ENCODE assay signal across 8 cellular contexts in genomic region chr17:72985882-72986720, GRCh38.
DNase-seq lines count a peak whose midpoint lies in the region; ATAC-seq and TF ChIP-seq lines count a peak whose summit lies in the region.

No MANE protein-coding gene starts in this region.

- peak overlapping the region; percentile 89 for H3K27ac ChIP-seq in PC-9
- no peak overlapping the region for H3K27ac ChIP-seq in vagina

- no peaks in the 10 kb centered on the region for H3K9me3 Mint-ChIP-seq in Caco-2 (ENCODE audit: unreplicated experiment)
- no peaks in the 10 kb centered on the region for H3K9me3 Mint-ChIP-seq in activated T-helper 2 cell treated with anti-CD3 and anti-CD28 coated beads, Interferon-gamma antibody, Interleukin-2, Interleukin-4, amounts not matched to agents 10 μg/mL and 5 μg/mL and 100 μg/mL, durations not matched to agents 14 hours and 24 hours and 36 hours

- no peak overlapping the region for H2AFZ ChIP-seq in PC-9

- BruUV-seq in Caco-2 (replicated peaks; lab: Mats Ljungman, UMichigan) (no TSS peak), PC-9 (replicated peaks; lab: Mats Ljungman, UMichigan) (no TSS peak)

- no peaks in the 10 kb centered on the region for H3K9me3 ChIP-seq in Caco-2
- no peaks in the 10 kb centered on the region for H3K9me3 ChIP-seq in PC-9 (ENCODE audit: insufficient read depth, low read depth)
- H3K9me3 ChIP-seq in vagina: no peaks in the 10 kb centered on the region

- no peaks in the 10 kb centered on the region for H3K79me2 ChIP-seq in PC-9 (ENCODE audit: low read depth)

- H3K27ac Mint-ChIP-seq in Caco-2 (ENCODE audit: unreplicated experiment): no peak overlapping the region
- no peak overlapping the region for H3K27ac Mint-ChIP-seq in activated T-helper 2 cell treated with anti-CD3 and anti-CD28 coated beads, Interferon-gamma antibody, Interleukin-2, Interleukin-4, amounts not matched to agents 10 μg/mL and 5 μg/mL and 100 μg/mL, durations not matched to agents 14 hours and 24 hours and 36 hours

- no peaks in the 10 kb centered on the region for H3K27me3 Mint-ChIP-seq in Caco-2 (ENCODE audit: insufficient read depth, unreplicated experiment)
- H3K27me3 Mint-ChIP-seq in activated T-helper 2 cell treated with anti-CD3 and anti-CD28 coated beads, Interferon-gamma antibody, Interleukin-2, Interleukin-4, amounts not matched to agents 10 μg/mL and 5 μg/mL and 100 μg/mL, durations not matched to agents 14 hours and 24 hours and 36 hours (ENCODE audit: low read depth): no peaks in the 10 kb centered on the region

- no peaks in the 10 kb centered on the region for H4K20me1 ChIP-seq in PC-9 (ENCODE audit: insufficient read depth)

- H3K4me1 Mint-ChIP-seq in Caco-2 (ENCODE audit: low read depth, unreplicated experiment): no peaks in the 10 kb centered on the region
- H3K4me1 Mint-ChIP-seq in activated T-helper 2 cell treated with anti-CD3 and anti-CD28 coated beads, Interferon-gamma antibody, Interleukin-2, Interleukin-4, amounts not matched to agents 10 μg/mL and 5 μg/mL and 100 μg/mL, durations not matched to agents 14 hours and 24 hours and 36 hours (ENCODE audit: low read depth): peaks cover 1% of the 10 kb centered on the region

- peak; percentile 89 for ATAC-seq in GM21360 (IDR thresholded peaks at IDR 0.05; ENCODE audit: unreplicated experiment)

- no peaks in the 10 kb centered on the region for H3K36me3 ChIP-seq in Caco-2 (ENCODE audit: control insufficient read depth, insufficient read depth, low read length)
- no peaks in the 10 kb centered on the region for H3K36me3 ChIP-seq in PC-9 (ENCODE audit: low read depth)
- no peaks in the 10 kb centered on the region for H3K36me3 ChIP-seq in vagina

- H3F3A ChIP-seq in PC-9 (ENCODE audit: insufficient read depth, low read depth): peaks cover 32% of the 10 kb centered on the region

- H3K4me3 ChIP-seq in Caco-2 (ENCODE audit: low read depth, low read length) (no peak overlapping the region), PC-9 (no peak overlapping the region), vagina (no peak overlapping the region)

- H3K4me3 Mint-ChIP-seq in Caco-2 (ENCODE audit: unreplicated experiment): no peak overlapping the region
- H3K4me3 Mint-ChIP-seq in activated T-helper 2 cell treated with anti-CD3 and anti-CD28 coated beads, Interferon-gamma antibody, Interleukin-2, Interleukin-4, amounts not matched to agents 10 μg/mL and 5 μg/mL and 100 μg/mL, durations not matched to agents 14 hours and 24 hours and 36 hours (ENCODE audit: low read depth): no peak overlapping the region

- H3K9me2 ChIP-seq in PC-9 (ENCODE audit: insufficient read depth): no peaks in the 10 kb centered on the region

- intact Hi-C loops in Caco-2 (cut with micrococcal nuclease; ENCODE audit: unreplicated experiment): loop anchor here (1.0 to 5.0 kb wide), 4 partner anchors 106 to 259 kb away; partner anchors contain the start of gene SLC39A11
- intact Hi-C loops in PC-9 (cut with micrococcal nuclease; ENCODE audit: unreplicated experiment): loop anchor here (1.0 to 10.0 kb wide), 4 partner anchors 9 to 421 kb away; no protein-coding TSS in a partner anchor
- intact Hi-C loops in activated T-helper 2 cell treated with anti-CD3 and anti-CD28 coated beads, Interferon-gamma antibody, Interleukin-2, Interleukin-4, amounts not matched to agents 10 μg/mL and 5 μg/mL and 100 μg/mL, durations not matched to agents 14 hours and 24 hours and 36 hours (cut with micrococcal nuclease): loop anchor here (1.0 kb wide), 2 partner anchors 170 to 258 kb away; no protein-coding TSS in a partner anchor
- intact Hi-C loops in vagina (cut with DNase I): loop anchor here (1.0 to 10.0 kb wide), 2 partner anchors 169 to 203 kb away; no protein-coding TSS in a partner anchor

- POLR2A ChIA-PET in Caco-2 (lab: Charles Lee): no interaction called here
- POLR2A ChIA-PET in PC-9 (lab: Charles Lee; ENCODE audit: unreplicated experiment): interaction anchor here (0.6 kb wide), 1 partner anchor 1499 kb away, joined by 3 read pairs; no protein-coding TSS in a partner anchor

- no peaks in the 10 kb centered on the region for H3K4me1 ChIP-seq in Caco-2
- H3K4me1 ChIP-seq in PC-9 (replicated peaks; ENCODE audit: insufficient read depth): peaks cover 28% of the 10 kb centered on the region
- no peaks in the 10 kb centered on the region for H3K4me1 ChIP-seq in vagina

- DNase-seq in Caco-2 (peak; percentile 74 to 86), HuH-7.5 (ENCODE audit: low spot score) (peak; percentile 68), PC-9 (peak in 1 of 2 experiments; percentile 47), foreskin melanocyte (peak; percentile 61), nucleus accumbens (lab: John Stamatoyannopoulos, UW) (peak in 48 of 56 donors; percentile 7 to 74 (median 51)), vagina (ENCODE audit: extremely low spot score in 2 of 2) (no peak)
- peak; percentile 32 for DNase-seq in activated T-helper 2 cell treated with anti-CD3 and anti-CD28 coated beads, Interferon-gamma antibody, Interleukin-2, Interleukin-4, amounts not matched to agents 10 μg/mL and 5 μg/mL and 100 μg/mL, durations not matched to agents 14 hours and 24 hours and 36 hours (ENCODE audit: low spot score)

- TF ChIP-seq POLR2A in vagina (IDR thresholded peaks at IDR 0.05): no peak

- no peak overlapping the region for H3K4me2 ChIP-seq in PC-9

- H3K27me3 ChIP-seq in Caco-2 (replicated peaks; ENCODE audit: control insufficient read depth, insufficient read depth, low read length) (no peaks in the 10 kb centered on the region), PC-9 (ENCODE audit: insufficient read depth, low read depth) (no peaks in the 10 kb centered on the region), vagina (no peaks in the 10 kb centered on the region)

- no peaks in the 10 kb centered on the region for H3K36me3 Mint-ChIP-seq in Caco-2 (ENCODE audit: insufficient read depth, unreplicated experiment)
- no peaks in the 10 kb centered on the region for H3K36me3 Mint-ChIP-seq in activated T-helper 2 cell treated with anti-CD3 and anti-CD28 coated beads, Interferon-gamma antibody, Interleukin-2, Interleukin-4, amounts not matched to agents 10 μg/mL and 5 μg/mL and 100 μg/mL, durations not matched to agents 14 hours and 24 hours and 36 hours (ENCODE audit: low read depth)

- TF ChIP-seq CTCF in Caco-2 (IDR thresholded peaks at IDR 0.05; ENCODE audit: insufficient read depth in 1 of 2, low read depth in 1 of 2, low read length in 1 of 2, severe bottlenecking in 1 of 2, unreplicated experiment in 1 of 2) (peak; percentile 89 to 93), PC-9 (conservative IDR thresholded peaks at IDR 0.05) (peak; percentile 90), vagina (IDR thresholded peaks at IDR 0.05) (peak; percentile 59 to 63 (median 60))

- CTCF ChIA-PET in Caco-2 (lab: Charles Lee): interaction anchor here (0.5 to 1.9 kb wide), 20 partner anchors 9 to 429 kb away, joined by 3 to 61 read pairs (median 5); partner anchors contain the start of gene SSTR2
- CTCF ChIA-PET in PC-9 (lab: Charles Lee): interaction anchor here (0.7 to 1.5 kb wide), 4 partner anchors 9 to 269 kb away, joined by 3 to 5 read pairs (median 4); no protein-coding TSS in a partner anchor

Comparison
In these comparisons a context has a peak if more than half of its experiments do, and no peak if none do; other contexts are left out.
1. DNase-seq: peak in Caco-2 (2 of 2), HuH-7.5 (single experiment), activated T-helper 2 cell treated with anti-CD3 and anti-CD28 coated beads, Interferon-gamma antibody, Interleukin-2, Interleukin-4, amounts not matched to agents 10 μg/mL and 5 μg/mL and 100 μg/mL, durations not matched to agents 14 hours and 24 hours and 36 hours (single experiment), foreskin melanocyte (single experiment) and nucleus accumbens (48 of 56); none in vagina (0 of 2).
2. Peak in every context shown above with its lines, with median percentiles within 50 percentile points of each other: CTCF ChIP-seq.